8 cellular contexts compared by ENCODE assay signal in the genomic region with DNA sequence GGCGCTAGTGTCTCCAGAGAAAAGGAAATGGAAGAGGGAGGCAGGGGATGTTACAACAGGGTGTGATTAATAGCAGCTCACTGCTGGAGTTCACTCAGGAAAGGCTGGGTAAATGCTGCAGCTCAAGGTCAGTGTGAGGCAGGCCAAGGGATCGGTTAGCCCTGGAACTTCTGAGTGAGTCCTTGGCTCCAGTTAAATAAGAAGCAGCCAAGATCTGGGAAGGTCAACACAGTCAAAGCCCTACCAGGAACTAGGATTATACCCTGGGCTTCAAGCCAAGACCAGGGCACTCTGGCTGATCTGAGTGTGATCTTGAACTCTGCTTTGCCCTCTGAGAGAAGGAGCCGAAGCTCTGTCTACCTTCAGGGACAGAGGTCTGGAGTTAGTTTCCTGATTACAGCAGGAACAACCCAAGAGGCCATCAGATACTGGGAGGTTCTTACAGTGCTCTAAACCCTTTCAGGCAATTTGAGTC. TPM values are rescaled to one million over a fixed set of nuclear protein-coding genes. Genes with fewer than 3 reads are reported as not detected.
DNase-seq lines count a peak whose midpoint lies in the region; ATAC-seq and TF ChIP-seq lines count a peak whose summit lies in the region.
"Had no signal": no experiment of that assay in that cellular context is flagged by ENCODE, and none has a peak within 500 bp of the region (broad histone marks: within the 10 kb centered on the region; RNA-seq: fewer than 3 reads in every experiment).

No MANE protein-coding gene starts in this region.

- H3K4me3 ChIP-seq in breast epithelium (no peak overlapping the region), tibial nerve (no peak overlapping the region)

- H3K27ac ChIP-seq in breast epithelium = peak overlapping the region; percentile 65 to 72
- H3K27ac ChIP-seq in tibial nerve = peak overlapping the region in 3 of 4 donors; percentile 13 to 69 (median 67)
- H3K27ac ChIP-seq: neutrophil had no signal

- ATAC-seq in left lobe of liver (peak; percentile 87), HG03135 (IDR thresholded peaks at IDR 0.05; ENCODE audit: unreplicated experiment) (no peak)

- TF ChIP-seq EP300 in tibial nerve (IDR thresholded peaks at IDR 0.05) = peak in 1 of 2 donors; percentile 80

- DNase-seq in LoVo (ENCODE audit: low spot score) (peak; percentile 84), breast epithelium (ENCODE audit: low spot score in 2 of 2) (peak; percentile 46 to 64), left lobe of liver (ENCODE audit: low spot score) (peak; percentile 82), tibial nerve (ENCODE audit: low spot score in 2 of 2) (peak; percentile 32 to 63), epidermal melanocyte (ENCODE audit: insufficient read length, low spot score) (no peak)
- DNase-seq in activated CD4-positive, alpha-beta T cell treated with anti-CD3 and anti-CD28 coated beads for 4 hours = no peak

- no peak for TF ChIP-seq CTCF in breast epithelium (IDR thresholded peaks at IDR 0.05)
- TF ChIP-seq CTCF in tibial nerve (IDR thresholded peaks at IDR 0.05) = no peak

- H3K27me3 ChIP-seq in breast epithelium (no peaks in the 10 kb centered on the region), tibial nerve (no peaks in the 10 kb centered on the region)
- H3K27me3 ChIP-seq: neutrophil had no signal

- TF ChIP-seq POLR2A in breast epithelium (IDR thresholded peaks at IDR 0.05) (no peak), tibial nerve (IDR thresholded peaks at IDR 0.05) (no peak)

- H3K36me3 ChIP-seq in breast epithelium = no peaks in the 10 kb centered on the region
- no peaks in the 10 kb centered on the region for H3K36me3 ChIP-seq in tibial nerve
- H3K36me3 ChIP-seq: neutrophil had no signal

- intact Hi-C loops in breast epithelium (cut with DNase I; ENCODE audit: low total_unique reads) = no loop called here

- no peaks in the 10 kb centered on the region for H3K9me3 ChIP-seq in breast epithelium
- no peaks in the 10 kb centered on the region for H3K9me3 ChIP-seq in tibial nerve
- H3K9me3 ChIP-seq: neutrophil had no signal

- WGBS in tibial nerve, 2 donors = 16 to 24% methylated on average over 3 of the region's 3 CpGs

- peaks cover 0 to 22% of the 10 kb centered on the region in 2 donors for H3K4me1 ChIP-seq in breast epithelium
- H3K4me1 ChIP-seq in tibial nerve = peaks cover 0 to 44% (median 11%) of the 10 kb centered on the region in 4 donors

RNA-seq across cellular contexts. Expression of a gene that starts 44.3 kb away (rescaled TPM):
- total RNA-seq in breast epithelium = 100 to 1,000 TPM in 1 of 3 donors, 10 to 100 TPM in 2; 27.2 to 266 (median 81.3) TPM
- total RNA-seq in left lobe of liver = 49.7 TPM
- total RNA-seq in tibial nerve = 10 to 100 TPM; 28.8 to 55.0 (median 45.6) TPM

Comparison
In these comparisons a context has a peak if more than half of its experiments do, and no peak if none do; other contexts are left out.
1. DNase-seq: peak in LoVo (single experiment), breast epithelium (2 of 2), left lobe of liver (single experiment) and tibial nerve (2 of 2); none in activated CD4-positive, alpha-beta T cell treated with anti-CD3 and anti-CD28 coated beads for 4 hours (0 of 2) and epidermal melanocyte (single experiment).